19 cellular contexts compared by ENCODE assay signal in the genomic region with DNA sequence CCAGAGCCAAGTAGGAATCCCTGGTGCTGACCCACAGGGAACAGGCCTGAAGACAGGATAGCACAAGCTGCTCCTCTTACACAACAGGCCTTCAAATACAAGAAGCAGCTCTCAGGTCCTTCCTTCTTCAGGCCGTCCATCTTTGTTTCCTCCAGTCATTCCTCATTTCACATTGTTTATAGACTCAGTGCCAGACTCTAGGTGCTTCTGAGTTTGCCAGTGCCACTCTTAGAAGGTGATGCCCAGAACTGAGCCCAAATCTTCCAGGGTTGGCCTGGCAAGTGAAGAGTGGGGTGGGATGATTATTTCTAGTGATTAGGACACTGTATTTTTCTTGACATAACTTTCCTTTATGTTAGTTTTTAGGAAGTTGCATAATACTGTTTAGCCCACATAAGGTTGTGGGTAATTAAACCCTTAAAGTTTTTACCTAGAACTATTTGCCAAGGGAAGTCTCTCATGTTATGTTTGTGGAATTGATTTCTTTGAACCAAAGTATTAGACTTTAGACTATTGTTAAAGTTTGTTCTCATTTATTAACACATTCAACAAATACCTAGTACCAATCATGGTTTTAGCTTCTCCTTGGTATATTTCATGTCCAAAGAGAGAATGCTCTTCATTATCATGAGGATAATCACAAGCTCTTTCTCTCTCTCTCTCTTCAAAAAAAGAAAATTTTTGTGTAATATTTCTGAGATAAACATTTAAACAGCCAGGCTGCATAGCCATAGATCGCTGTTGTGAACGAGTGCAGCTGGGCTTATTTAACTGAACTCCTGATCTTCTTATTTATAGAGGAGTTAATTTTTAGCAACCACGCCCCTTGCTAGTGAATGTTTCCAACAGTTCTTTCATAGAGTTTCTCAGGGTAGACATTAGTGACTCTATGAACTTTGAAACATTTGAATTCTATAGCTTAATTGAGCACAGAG. TPM values are rescaled to one million over a fixed set of nuclear protein-coding genes. Genes with fewer than 3 reads are reported as not detected.
DNase-seq lines count a peak whose midpoint lies in the region; ATAC-seq and TF ChIP-seq lines count a peak whose summit lies in the region.
"Had no signal": no experiment of that assay in that cellular context is flagged by ENCODE, and none has a peak within 500 bp of the region (broad histone marks: within the 10 kb centered on the region; RNA-seq: fewer than 3 reads in every experiment).

No MANE protein-coding gene starts in this region.

- H3K9me3 Mint-ChIP-seq in neural progenitor cell: peaks cover under 1% of the 10 kb centered on the region
- H3K9me3 Mint-ChIP-seq in stimulated activated memory B cell treated with anti-CD40 and anti-IgM and Interleukin-4, amounts not matched to agents 10 μg/mL and 1 μg/mL and 100 μg/mL, for 72 hours: no peaks in the 10 kb centered on the region
- H3K9me3 Mint-ChIP-seq: activated naive CD8-positive, alpha-beta T cell treated with anti-CD3 and anti-CD28 coated beads, Interleukin-2, amount 50 U/mL, for 24 hours; IgD-negative memory B cell had no signal

- no peak overlapping the region for H3K9ac ChIP-seq in neural progenitor cell

- no peaks in the 10 kb centered on the region for H3K79me2 ChIP-seq in neural progenitor cell (ENCODE audit: low read depth)

- H3K4me2 ChIP-seq in neural progenitor cell: no peak overlapping the region

- no peaks in the 10 kb centered on the region for H3K9me3 ChIP-seq in neural progenitor cell (ENCODE audit: low read depth)
- H3K9me3 ChIP-seq: breast epithelium, left lung had no signal

- no peak overlapping the region for H3K27ac ChIP-seq in neural progenitor cell
- H3K27ac ChIP-seq: breast epithelium, C4-2B had no signal

- H3K4me3 ChIP-seq in NB4 (ENCODE audit: low read depth, low read length) (no peak overlapping the region), neural progenitor cell (no peak overlapping the region)
- H3K4me3 ChIP-seq: breast epithelium, left lung had no signal

- ATAC-seq in stimulated activated memory B cell treated with anti-CD40 and anti-IgM and Interleukin-4, amounts not matched to agents 10 μg/mL and 1 μg/mL and 100 μg/mL, for 72 hours: no peak
- no peak for ATAC-seq in GM18907 (IDR thresholded peaks at IDR 0.05; ENCODE audit: unreplicated experiment)
- ATAC-seq in GM18520 (IDR thresholded peaks at IDR 0.05; ENCODE audit: unreplicated experiment): no peak
- ATAC-seq: activated CD4-positive, alpha-beta T cell treated with anti-CD3 and anti-CD28 coated beads for 36 hours; activated naive CD8-positive, alpha-beta T cell treated with anti-CD3 and anti-CD28 coated beads, Interleukin-2, amount 50 U/mL, for 24 hours; HCT116; left lung had no signal

- peak overlapping the region; percentile 22 for H3K27ac Mint-ChIP-seq in neural progenitor cell
- no peak overlapping the region for H3K27ac Mint-ChIP-seq in stimulated activated memory B cell treated with anti-CD40 and anti-IgM and Interleukin-4, amounts not matched to agents 10 μg/mL and 1 μg/mL and 100 μg/mL, for 72 hours
- H3K27ac Mint-ChIP-seq: activated CD4-positive, alpha-beta T cell treated with anti-CD3 and anti-CD28 coated beads for 36 hours; activated naive CD8-positive, alpha-beta T cell treated with anti-CD3 and anti-CD28 coated beads, Interleukin-2, amount 50 U/mL, for 24 hours; IgD-negative memory B cell had no signal

- H3K36me3 Mint-ChIP-seq in neural progenitor cell: peaks cover 29% of the 10 kb centered on the region
- peaks cover 85% of the 10 kb centered on the region for H3K36me3 Mint-ChIP-seq in stimulated activated memory B cell treated with anti-CD40 and anti-IgM and Interleukin-4, amounts not matched to agents 10 μg/mL and 1 μg/mL and 100 μg/mL, for 72 hours

- DNase-seq in AML-193 (lab: John Stamatoyannopoulos, UW): peak; percentile 71 to 74
- DNase-seq in NB4 (ENCODE audit: low read depth): peak; percentile 28
- peak; percentile 11 for DNase-seq in islet precursor cell
- DNase-seq in neural progenitor cell (ENCODE audit: low spot score): no peak
- DNase-seq in iPS-NIHi11 (ENCODE audit: low spot score): no peak
- DNase-seq: activated CD4-positive, alpha-beta T cell treated with anti-CD3 and anti-CD28 coated beads for 36 hours; activated naive CD8-positive, alpha-beta T cell treated with anti-CD3 and anti-CD28 coated beads, Interleukin-2, amount 50 U/mL, for 24 hours; dermis blood vessel endothelial cell; left lung; NCI-H187 treated with DMSO at 0.1 percent for 48 hours; NCI-H226; stimulated activated CD4-positive, alpha-beta T cell treated with anti-CD3 and anti-CD28 coated beads, Interleukin-2, amount 100 ng/mL, for 48 hours had no signal

- H3K4me3 Mint-ChIP-seq in neural progenitor cell: no peak overlapping the region
- H3K4me3 Mint-ChIP-seq in stimulated activated memory B cell treated with anti-CD40 and anti-IgM and Interleukin-4, amounts not matched to agents 10 μg/mL and 1 μg/mL and 100 μg/mL, for 72 hours: no peak overlapping the region
- H3K4me3 Mint-ChIP-seq: activated CD4-positive, alpha-beta T cell treated with anti-CD3 and anti-CD28 coated beads for 36 hours; activated naive CD8-positive, alpha-beta T cell treated with anti-CD3 and anti-CD28 coated beads, Interleukin-2, amount 50 U/mL, for 24 hours; IgD-negative memory B cell had no signal

- TF ChIP-seq CTCF in NB4 (IDR thresholded peaks at IDR 0.05; ENCODE audit: low read depth, low read length) (no peak), neural progenitor cell (IDR thresholded peaks at IDR 0.05) (no peak)

- H3K4me1 Mint-ChIP-seq in neural progenitor cell: peaks cover 18% of the 10 kb centered on the region
- no peaks in the 10 kb centered on the region for H3K4me1 Mint-ChIP-seq in stimulated activated memory B cell treated with anti-CD40 and anti-IgM and Interleukin-4, amounts not matched to agents 10 μg/mL and 1 μg/mL and 100 μg/mL, for 72 hours
- H3K4me1 Mint-ChIP-seq: activated CD4-positive, alpha-beta T cell treated with anti-CD3 and anti-CD28 coated beads for 36 hours; activated naive CD8-positive, alpha-beta T cell treated with anti-CD3 and anti-CD28 coated beads, Interleukin-2, amount 50 U/mL, for 24 hours; IgD-negative memory B cell had no signal

- no peaks in the 10 kb centered on the region for H3K36me3 ChIP-seq in neural progenitor cell
- H3K36me3 ChIP-seq: breast epithelium had no signal

- H3K27me3 Mint-ChIP-seq in neural progenitor cell (ENCODE audit: insufficient read depth, low read depth): peaks cover 8% of the 10 kb centered on the region
- no peaks in the 10 kb centered on the region for H3K27me3 Mint-ChIP-seq in stimulated activated memory B cell treated with anti-CD40 and anti-IgM and Interleukin-4, amounts not matched to agents 10 μg/mL and 1 μg/mL and 100 μg/mL, for 72 hours
- H3K27me3 Mint-ChIP-seq: activated CD4-positive, alpha-beta T cell treated with anti-CD3 and anti-CD28 coated beads for 36 hours; activated naive CD8-positive, alpha-beta T cell treated with anti-CD3 and anti-CD28 coated beads, Interleukin-2, amount 50 U/mL, for 24 hours; IgD-negative memory B cell had no signal

- H2AFZ ChIP-seq in neural progenitor cell (replicated peaks): no peak overlapping the region

- no peak for TF ChIP-seq POLR2A in NB4 (IDR thresholded peaks at IDR 0.05; ENCODE audit: extremely low read depth, insufficient read length)

- H3F3A ChIP-seq in neural progenitor cell (ENCODE audit: low read depth): no peaks in the 10 kb centered on the region

- H4K20me1 ChIP-seq in neural progenitor cell (ENCODE audit: low read depth): no peaks in the 10 kb centered on the region

- no peaks in the 10 kb centered on the region for H3K27me3 ChIP-seq in neural progenitor cell
- H3K27me3 ChIP-seq: breast epithelium, left lung had no signal

- peaks cover 5% of the 10 kb centered on the region for H3K4me1 ChIP-seq in neural progenitor cell

RNA-seq across cellular contexts. Expression of a gene that starts 47.7 kb away (rescaled TPM):
- 22.7 and 29.0 TPM in 2 replicates for total RNA-seq in neural progenitor cell (ENCODE audit: low replicate concordance)

Comparison
In these comparisons a context has a peak if more than half of its experiments do, and no peak if none do; other contexts are left out.
1. DNase-seq: peak in AML-193 (2 of 2), NB4 (single experiment) and islet precursor cell (single experiment); none in neural progenitor cell (single experiment) and iPS-NIHi11 (single experiment).